Comparison of ENCODE assay signal across 9 cellular contexts in genomic region chr4:54566608-54567007, GRCh38.
DNase-seq lines count a peak whose midpoint lies in the region; ATAC-seq and TF ChIP-seq lines count a peak whose summit lies in the region.
"Had no signal": no experiment of that assay in that cellular context is flagged by ENCODE, and none has a peak within 500 bp of the region (broad histone marks: within the 10 kb centered on the region; RNA-seq: fewer than 3 reads in every experiment).

No MANE protein-coding gene starts in this region.

- H3K9me3 Mint-ChIP-seq in activated T-helper 17 cell treated with anti-CD3 and anti-CD28 coated beads, Interleukin-2, amount 50 U/mL, for 72 hours, result no peaks in the 10 kb centered on the region
- H3K9me3 Mint-ChIP-seq in T-cell, result no peaks in the 10 kb centered on the region

- peaks cover 5% of the 10 kb centered on the region for H3K4me1 ChIP-seq in right cardiac atrium (ENCODE audit: control insufficient read depth, insufficient read depth, low read length)
- H3K4me1 ChIP-seq in hepatocyte (ENCODE audit: insufficient read depth), result peaks cover 8% of the 10 kb centered on the region

- H3K79me2 ChIP-seq in hepatocyte, result no peaks in the 10 kb centered on the region

- POLR2A ChIA-PET in T-cell (lab: Charles Lee), result no interaction called here

- no peak overlapping the region for H3K4me2 ChIP-seq in hepatocyte

- no peaks in the 10 kb centered on the region for H3K9me3 ChIP-seq in right cardiac atrium (ENCODE audit: control insufficient read depth, low read length)
- H3K9me3 ChIP-seq in hepatocyte (ENCODE audit: low read depth), result no peaks in the 10 kb centered on the region

- H3K27me3 Mint-ChIP-seq in activated T-helper 17 cell treated with anti-CD3 and anti-CD28 coated beads, Interleukin-2, amount 50 U/mL, for 72 hours, result no peaks in the 10 kb centered on the region
- H3K27me3 Mint-ChIP-seq in T-cell, result peaks cover 0 to 2% of the 10 kb centered on the region in 2 donors

- no peaks in the 10 kb centered on the region for H4K20me1 ChIP-seq in hepatocyte (ENCODE audit: insufficient read depth, poor library complexity, severe bottlenecking)

- TF ChIP-seq CTCF in hepatocyte (IDR thresholded peaks at IDR 0.05; ENCODE audit: poor library complexity), result no peak

- WGBS in right cardiac atrium, result 81% methylated on average over 5 of the region's 5 CpGs
- 45% methylated on average over 5 of the region's 5 CpGs for WGBS in hepatocyte (ENCODE audit: low lambda C conversion rate, missing lambda C conversion rate)

- H3K27me3 ChIP-seq in right cardiac atrium (ENCODE audit: control insufficient read depth, insufficient read depth) (no peaks in the 10 kb centered on the region), hepatocyte (no peaks in the 10 kb centered on the region)

- H3K36me3 ChIP-seq in hepatocyte (replicated peaks; ENCODE audit: insufficient read depth, low read depth), result no peaks in the 10 kb centered on the region

- H3K9me2 ChIP-seq in hepatocyte (replicated peaks; ENCODE audit: insufficient read depth), result no peaks in the 10 kb centered on the region

- no peaks in the 10 kb centered on the region for H3K36me3 Mint-ChIP-seq in activated T-helper 17 cell treated with anti-CD3 and anti-CD28 coated beads, Interleukin-2, amount 50 U/mL, for 72 hours (ENCODE audit: low read depth)
- H3K36me3 Mint-ChIP-seq in T-cell, result no peaks in the 10 kb centered on the region

- H3K27ac ChIP-seq in right cardiac atrium (ENCODE audit: low read length) (no peak overlapping the region), hepatocyte (no peak overlapping the region)

- H3K4me3 Mint-ChIP-seq in activated T-helper 17 cell treated with anti-CD3 and anti-CD28 coated beads, Interleukin-2, amount 50 U/mL, for 72 hours, result peak overlapping the region; percentile 36
- no peak overlapping the region for H3K4me3 Mint-ChIP-seq in T-cell

- peak; percentile 98 for ATAC-seq in GM18867 (IDR thresholded peaks at IDR 0.05; ENCODE audit: unreplicated experiment)
- ATAC-seq in HG02571 (IDR thresholded peaks at IDR 0.05; ENCODE audit: unreplicated experiment), result peak; percentile 86
- ATAC-seq in activated T-helper 17 cell treated with anti-CD3 and anti-CD28 coated beads, Interleukin-2, amount 50 U/mL, for 72 hours (replicated peaks), result no peak
- no peak for ATAC-seq in right cardiac atrium
- ATAC-seq in T-cell (replicated peaks in 1 of 4), result no peak
- ATAC-seq: stimulated activated naive CD8-positive, alpha-beta T cell treated with anti-CD3 and anti-CD28 coated beads, Interleukin-15, Interleukin-2, amounts not matched to agents 100 U/mL and 50 U/mL, for 24 hours had no signal

- H3K4me3 ChIP-seq in right cardiac atrium (ENCODE audit: low read length) (no peak overlapping the region), hepatocyte (no peak overlapping the region)

- H3K4me1 Mint-ChIP-seq in activated T-helper 17 cell treated with anti-CD3 and anti-CD28 coated beads, Interleukin-2, amount 50 U/mL, for 72 hours, result peaks cover 5% of the 10 kb centered on the region
- peaks cover 6 to 9% (median 8%) of the 10 kb centered on the region in 3 donors for H3K4me1 Mint-ChIP-seq in T-cell

- DNase-seq in NCI-H128 (lab: John Stamatoyannopoulos, UW; ENCODE audit: unreplicated experiment) (peak; percentile 19), right cardiac atrium (no peak), T-cell (no peak), KG1 (lab: John Stamatoyannopoulos, UW) (no peak), hepatocyte (ENCODE audit: low spot score) (no peak)
- DNase-seq: stimulated activated naive CD8-positive, alpha-beta T cell treated with anti-CD3 and anti-CD28 coated beads, Interleukin-15, Interleukin-2, amounts not matched to agents 100 U/mL and 50 U/mL, for 24 hours had no signal

- peak overlapping the region; percentile 21 for H3K27ac Mint-ChIP-seq in activated T-helper 17 cell treated with anti-CD3 and anti-CD28 coated beads, Interleukin-2, amount 50 U/mL, for 72 hours
- no peak overlapping the region for H3K27ac Mint-ChIP-seq in T-cell

- intact Hi-C loops in right cardiac atrium (cut with DNase I), result no loop called here

- CTCF ChIA-PET in T-cell (lab: Charles Lee), result no interaction called here

- no peak overlapping the region for H2AFZ ChIP-seq in hepatocyte

Comparison
In these comparisons a context has a peak if more than half of its experiments do, and no peak if none do; other contexts are left out.
1. ATAC-seq: peak in GM18867 (single experiment) and HG02571 (single experiment); none in activated T-helper 17 cell treated with anti-CD3 and anti-CD28 coated beads, Interleukin-2, amount 50 U/mL, for 72 hours (single experiment), right cardiac atrium (0 of 2) and T-cell (0 of 4).